ENCODE assay signal across 8 cellular contexts in the genomic region with DNA sequence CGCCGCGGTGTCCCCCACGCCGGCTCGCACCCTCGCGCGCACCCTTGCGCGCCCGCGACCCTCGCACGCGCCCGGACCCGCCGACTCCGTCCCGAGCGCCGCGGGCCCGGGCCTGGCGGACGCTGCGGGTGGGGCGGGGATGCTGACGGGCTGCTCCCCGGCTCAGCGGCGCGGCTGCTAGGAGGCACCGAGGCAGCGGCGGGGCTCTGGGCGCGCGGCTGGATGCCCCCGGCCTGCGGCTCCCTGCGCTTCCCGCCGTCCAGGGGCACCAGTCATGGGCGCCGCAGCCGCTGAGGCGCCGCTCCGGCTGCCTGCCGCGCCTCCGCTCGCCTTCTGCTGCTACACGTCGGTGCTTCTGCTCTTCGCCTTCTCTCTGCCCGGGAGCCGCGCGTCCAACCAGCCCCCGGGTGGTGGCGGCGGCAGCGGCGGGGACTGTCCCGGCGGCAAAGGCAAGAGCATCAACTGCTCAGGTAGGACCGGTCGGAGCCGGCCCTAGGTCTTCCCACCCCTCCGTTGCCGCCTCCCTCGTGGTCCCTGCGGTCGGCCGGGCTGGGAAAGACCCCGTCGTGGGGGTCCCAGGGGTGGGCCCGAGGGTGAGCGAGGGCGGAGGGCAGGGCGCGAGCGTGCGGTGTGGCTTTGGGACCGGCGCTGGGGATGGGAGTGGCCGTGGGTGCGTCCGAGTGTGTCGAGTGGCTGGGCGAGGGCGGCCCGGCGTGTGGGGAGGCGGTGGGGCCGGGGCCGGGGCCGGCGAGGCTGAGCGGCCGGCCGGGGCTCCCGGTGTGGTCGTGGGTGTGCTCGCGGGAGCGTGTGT. TPM values are rescaled to one million over a fixed set of nuclear protein-coding genes. Genes with fewer than 3 reads are reported as not detected.
DNase-seq lines count a peak whose midpoint lies in the region; ATAC-seq and TF ChIP-seq lines count a peak whose summit lies in the region.

No MANE protein-coding gene starts in this region.

- H3K4me2 ChIP-seq in KMS-11, result peak overlapping the region; percentile 34; the same call in 1 of the 2 replicates

- DNase-seq in GM06990 (ENCODE audit: extremely low read depth, insufficient read length) (peak; percentile 49), activated B cell treated with CpG ODN at 0.5 μM for 24 hours (peak; percentile 37), dermis blood vessel endothelial cell (peak; percentile 53), lung microvascular endothelial cell (ENCODE audit: low read depth in 2 of 2) (peak; percentile 47 to 48), SKM-1 treated with dmso at 0.1 percent for 144 hours (lab: John Stamatoyannopoulos, UW; ENCODE audit: unreplicated experiment) (no peak)

- no peak overlapping the region for H3K27ac ChIP-seq in KMS-11
- H3K27ac ChIP-seq in stomach smooth muscle (ENCODE audit: low read length), result no peak overlapping the region

- H3K79me2 ChIP-seq in KMS-11 (ENCODE audit: insufficient read depth, low read depth), result no peaks in the 10 kb centered on the region; the same call in 1 of the 2 replicates

- H3K9me3 ChIP-seq in stomach smooth muscle (ENCODE audit: control insufficient read depth in 2 of 2, low read length in 2 of 2), result no peaks in the 10 kb centered on the region

- TF ChIP-seq CTCF in GM06990 (IDR thresholded peaks at IDR 0.05; ENCODE audit: insufficient read depth, low read length, poor library complexity, severe bottlenecking) (no peak), KMS-11 (conservative IDR thresholded peaks at IDR 0.05; ENCODE audit: low read depth, low read length) (no peak), activated B cell treated with CpG ODN at 0.5 μM for 24 hours (IDR thresholded peaks at IDR 0.05) (no peak)

- POLR2A ChIA-PET in activated B cell treated with CpG ODN at 0.5 μM for 24 hours (lab: Charles Lee), result no interaction called here

- H3K4me3 ChIP-seq in GM06990 (replicated peaks; ENCODE audit: low read depth, low read length) (peak overlapping the region; percentile 47), KMS-11 (IDR thresholded peaks at IDR 0.05; ENCODE audit: insufficient read depth, low read depth, low read length) (no peak overlapping the region), stomach smooth muscle (ENCODE audit: low read length in 2 of 2) (peak overlapping the region; percentile 43 to 73)

- H3K27me3 ChIP-seq in GM06990 (replicated peaks; ENCODE audit: control insufficient read depth, insufficient read depth, low read length) (peaks cover 3% of the 10 kb centered on the region), KMS-11 (ENCODE audit: insufficient read depth, low read depth) (no peaks in the 10 kb centered on the region), stomach smooth muscle (ENCODE audit: control insufficient read depth in 1 of 2, insufficient read depth in 2 of 2, low read length in 2 of 2) (peaks cover 8% of the 10 kb centered on the region in 2 donors)

- H3K4me1 ChIP-seq in KMS-11 (ENCODE audit: low read depth, poor library complexity, severe bottlenecking) (peaks cover 6% of the 10 kb centered on the region), stomach smooth muscle (ENCODE audit: control insufficient read depth, insufficient read depth, low read length) (peaks cover 10% of the 10 kb centered on the region)

- H3K9ac ChIP-seq in KMS-11 (peak overlapping the region; percentile 45; the same call in 1 of the 2 replicates), stomach smooth muscle (ENCODE audit: low read length in 2 of 2) (no peak overlapping the region)

- peak; percentile 70 for ATAC-seq in GM21723 (IDR thresholded peaks at IDR 0.05; ENCODE audit: unreplicated experiment)
- peak; percentile 64 for ATAC-seq in activated B cell treated with CpG ODN at 0.5 μM for 24 hours (ENCODE audit: low read depth)

- no peak overlapping the region for H3K27ac Mint-ChIP-seq in activated B cell treated with CpG ODN at 0.5 μM for 24 hours

- no peaks in the 10 kb centered on the region for H3K9me3 Mint-ChIP-seq in activated B cell treated with CpG ODN at 0.5 μM for 24 hours

- no peaks in the 10 kb centered on the region for H4K20me1 ChIP-seq in KMS-11 (ENCODE audit: insufficient read depth)

- peak overlapping the region; percentile 94 for H2AFZ ChIP-seq in KMS-11 (ENCODE audit: low read depth)

- CTCF ChIA-PET in activated B cell treated with CpG ODN at 0.5 μM for 24 hours (lab: Charles Lee), result no interaction called here

- no peaks in the 10 kb centered on the region for H3K36me3 ChIP-seq in GM06990 (ENCODE audit: control insufficient read depth, insufficient read depth, low read length)
- no peaks in the 10 kb centered on the region for H3K36me3 ChIP-seq in KMS-11 (ENCODE audit: insufficient read depth)
- H3K36me3 ChIP-seq in stomach smooth muscle (ENCODE audit: control insufficient read depth in 2 of 2, insufficient read depth in 2 of 2, low read length in 2 of 2), result no peaks in the 10 kb centered on the region

- H3K36me3 Mint-ChIP-seq in activated B cell treated with CpG ODN at 0.5 μM for 24 hours (ENCODE audit: low read depth), result no peaks in the 10 kb centered on the region

- H3K4me3 Mint-ChIP-seq in activated B cell treated with CpG ODN at 0.5 μM for 24 hours, result peak overlapping the region; percentile 64

- H3K4me1 Mint-ChIP-seq in activated B cell treated with CpG ODN at 0.5 μM for 24 hours, result peaks cover 11% of the 10 kb centered on the region

- intact Hi-C loops in activated B cell treated with CpG ODN at 0.5 μM for 24 hours (cut with micrococcal nuclease), result loop anchor here (2.0 kb wide), 1 partner anchor 47 kb away; a partner anchor contains a TSS

- H3K27me3 Mint-ChIP-seq in activated B cell treated with CpG ODN at 0.5 μM for 24 hours, result peaks cover 28% of the 10 kb centered on the region

RNA-seq across cellular contexts. Expression of a gene that starts 0.5 kb away (rescaled TPM):
- total RNA-seq in activated B cell treated with CpG ODN at 0.5 μM for 24 hours, result 0.29 TPM in 1 of 2 replicates, not detected in the other
- 9.2 and 19.3 TPM in 2 replicates for total RNA-seq in dermis blood vessel endothelial cell
- total RNA-seq in lung microvascular endothelial cell, result 10.5 and 11.5 TPM in 2 replicates

RNA-seq across cellular contexts. Expression of a gene that starts 46.5 kb away (rescaled TPM):
- total RNA-seq in activated B cell treated with CpG ODN at 0.5 μM for 24 hours (13.0 and 13.2 TPM in 2 replicates), dermis blood vessel endothelial cell (53.4 and 57.3 TPM in 2 replicates), lung microvascular endothelial cell (38.9 and 45.1 TPM in 2 replicates)
